ENCODE assay signal across 11 cellular contexts in the genomic region with DNA sequence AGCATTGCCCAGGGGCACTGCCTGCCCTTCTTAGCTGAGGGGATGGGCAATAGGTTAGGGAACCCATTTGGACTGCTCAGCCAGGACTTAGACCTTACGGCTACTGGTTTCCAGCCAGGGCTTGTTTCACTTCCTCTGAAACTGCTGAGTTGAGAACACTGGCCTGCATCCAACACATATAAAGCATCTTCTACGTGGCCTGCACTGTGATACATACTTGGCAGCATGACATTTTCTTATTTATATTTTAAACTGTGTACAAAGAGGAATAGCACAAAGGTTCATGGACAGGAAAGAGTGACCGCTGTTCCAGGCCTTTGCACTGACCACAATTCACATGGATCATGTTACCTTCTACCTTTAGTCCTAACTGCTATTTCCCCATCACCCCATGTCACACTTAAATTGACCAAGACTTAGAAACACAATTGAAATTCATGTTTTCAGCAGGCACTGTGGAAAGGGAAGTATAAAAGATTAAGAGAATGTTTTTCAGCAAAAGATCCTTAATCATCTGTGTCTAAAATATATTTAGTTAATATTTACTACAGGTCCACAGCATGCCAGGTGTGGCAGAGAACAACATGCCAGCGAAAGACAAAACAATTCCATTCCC. TPM values are rescaled to one million over a fixed set of nuclear protein-coding genes. Genes with fewer than 3 reads are reported as not detected.
DNase-seq lines count a peak whose midpoint lies in the region; ATAC-seq and TF ChIP-seq lines count a peak whose summit lies in the region.
"Had no signal": no experiment of that assay in that cellular context is flagged by ENCODE, and none has a peak within 500 bp of the region (broad histone marks: within the 10 kb centered on the region; RNA-seq: fewer than 3 reads in every experiment).

No MANE protein-coding gene starts in this region.

- no peak for TF ChIP-seq CTCF in CD4-positive, alpha-beta T cell (IDR thresholded peaks at IDR 0.05)
- TF ChIP-seq CTCF in GM10266 (IDR thresholded peaks at IDR 0.05; ENCODE audit: control insufficient read depth, insufficient read depth, low read depth, missing control alignments): no peak

- DNase-seq in M059J (ENCODE audit: low read depth) (peak; percentile 0), naive B cell (no peak), GM10266 (ENCODE audit: extremely low spot score) (no peak)
- no peak for DNase-seq in CD4-positive, alpha-beta T cell
- DNase-seq: effector memory CD8-positive, alpha-beta T cell; SHP77; stimulated activated CD4-positive, alpha-beta T cell treated with anti-CD3 and anti-CD28 coated beads, Interleukin-2, amount 100 ng/mL, for 24 hours had no signal

- CTCF ChIA-PET in CD4-positive, alpha-beta T cell (lab: Charles Lee): no interaction called here

- H3K4me1 Mint-ChIP-seq in naive B cell: no peaks in the 10 kb centered on the region
- no peaks in the 10 kb centered on the region for H3K4me1 Mint-ChIP-seq in CD4-positive, alpha-beta T cell (ENCODE audit: low read depth)

- no peaks in the 10 kb centered on the region for H3K27me3 Mint-ChIP-seq in naive B cell
- no peaks in the 10 kb centered on the region for H3K27me3 Mint-ChIP-seq in CD4-positive, alpha-beta T cell
- H3K27me3 Mint-ChIP-seq: effector memory CD8-positive, alpha-beta T cell had no signal

- peak; percentile 97 for ATAC-seq in GM19043 (IDR thresholded peaks at IDR 0.05; ENCODE audit: low read depth, unreplicated experiment)
- peak; percentile 99 for ATAC-seq in HG02678 (IDR thresholded peaks at IDR 0.05; ENCODE audit: unreplicated experiment)
- peak; percentile 28 to 35 for ATAC-seq in naive B cell (ENCODE audit: low read depth in 2 of 2)
- ATAC-seq in activated CD4-positive, CD25-positive, alpha-beta regulatory T cell treated with anti-CD3 and anti-CD28 coated beads, Interleukin-2, amount 50 U/mL, for 24 hours: no peak
- no peak for ATAC-seq in CD4-positive, alpha-beta T cell (ENCODE audit: poor library complexity)
- ATAC-seq: effector memory CD8-positive, alpha-beta T cell; K562 had no signal

- POLR2A ChIA-PET in CD4-positive, alpha-beta T cell (lab: Charles Lee): no interaction called here

- no peaks in the 10 kb centered on the region for H3K27me3 ChIP-seq in CD4-positive, alpha-beta T cell (ENCODE audit: control insufficient read depth, insufficient read depth, low read length)

- no peak overlapping the region for H3K27ac ChIP-seq in CD4-positive, alpha-beta T cell (ENCODE audit: low read depth, low read length)

- peaks cover 0 to 8% (median 0%) of the 10 kb centered on the region in 7 donors for H3K9me3 Mint-ChIP-seq in naive B cell
- H3K9me3 Mint-ChIP-seq in CD4-positive, alpha-beta T cell: no peaks in the 10 kb centered on the region

- H3K36me3 Mint-ChIP-seq in naive B cell: no peaks in the 10 kb centered on the region
- H3K36me3 Mint-ChIP-seq in CD4-positive, alpha-beta T cell (ENCODE audit: low read depth): no peaks in the 10 kb centered on the region

- no peaks in the 10 kb centered on the region for H3K9me3 ChIP-seq in CD4-positive, alpha-beta T cell (ENCODE audit: control insufficient read depth, low read length)

- intact Hi-C loops in CD4-positive, alpha-beta T cell (cut with DNase I, micrococcal nuclease): no loop called here

- H3K27ac Mint-ChIP-seq in naive B cell: no peak overlapping the region
- no peak overlapping the region for H3K27ac Mint-ChIP-seq in CD4-positive, alpha-beta T cell
- H3K27ac Mint-ChIP-seq: effector memory CD8-positive, alpha-beta T cell had no signal

- no peak overlapping the region for H3K4me3 Mint-ChIP-seq in naive B cell
- no peak overlapping the region for H3K4me3 Mint-ChIP-seq in CD4-positive, alpha-beta T cell
- H3K4me3 Mint-ChIP-seq: effector memory CD8-positive, alpha-beta T cell had no signal

RNA-seq across cellular contexts. Expression of a gene that starts 43.7 kb away (rescaled TPM):
- total RNA-seq in M059J (2014; rRNA removed; shearing (Covaris generic)): 0.02 and 0.15 TPM in 2 replicates
- polyA plus RNA-seq in naive B cell (ENCODE audit: low read depth in 6 of 6): under 1 TPM in 1 of 6 donors, not detected in 5; 0.23 TPM
- under 1 TPM; 0.08 to 0.11 TPM for total RNA-seq in CD4-positive, alpha-beta T cell
- polyA plus RNA-seq: K562 had no signal

Comparison
In these comparisons a context has a peak if more than half of its experiments do, and no peak if none do; other contexts are left out.
1. ATAC-seq: peak in GM19043 (single experiment), HG02678 (single experiment) and naive B cell (2 of 2); none in activated CD4-positive, CD25-positive, alpha-beta regulatory T cell treated with anti-CD3 and anti-CD28 coated beads, Interleukin-2, amount 50 U/mL, for 24 hours (0 of 2) and CD4-positive, alpha-beta T cell (single experiment).